In genomic region chr13:104843328-104843727, GRCh38 we compare ENCODE assay signal across 35 cellular contexts.
"Had no signal": no experiment of that assay in that cellular context is flagged by ENCODE, and none has a peak within 500 bp of the region (broad histone marks: within the 10 kb centered on the region; RNA-seq: fewer than 3 reads in every experiment).

No MANE protein-coding gene starts in this region.

- H3K27ac ChIP-seq: adrenal gland, body of pancreas, brain microvascular endothelial cell, breast epithelium, VCaP had no signal

- H3K36me3 ChIP-seq: adrenal gland, brain microvascular endothelial cell, breast epithelium had no signal

- H3K9me3 Mint-ChIP-seq: activated B cell treated with CpG ODN at 0.5 μM for 24 hours; activated CD4-positive, alpha-beta memory T cell treated with anti-CD3 and anti-CD28 coated beads for 36 hours; activated CD4-positive, alpha-beta T cell treated with anti-CD3 and anti-CD28 coated beads, Interleukin-2, amount 10 ng/mL, durations not matched to agents 24 days and 14 days; activated CD8-positive, alpha-beta T cell treated with anti-CD3 and anti-CD28 coated beads for 36 hours; activated naive CD4-positive, alpha-beta T cell treated with anti-CD3 and anti-CD28 coated beads for 36 hours; activated naive CD4-positive, alpha-beta T cell treated with anti-CD3 and anti-CD28 coated beads, Interleukin-2, amount 50 U/mL, for 72 hours; activated naive CD8-positive, alpha-beta T cell treated with anti-CD3 and anti-CD28 coated beads for 36 hours; activated T-cell treated with anti-CD3 and anti-CD28 coated beads, Interleukin-2, amount 50 U/mL, for 4 hours; activated T-cell treated with anti-CD3 and anti-CD28 coated beads, Interleukin-2, amount 50 U/mL, for 72 hours; activated T-helper 1 cell treated with anti-CD3 and anti-CD28 coated beads, Interleukin-12 subunit alpha, Interleukin-12 subunit beta, Interleukin-2, Interleukin-4 antibody, amounts not matched to agents 30 ng/mL and 10 ng/mL and 1 ng/mL, durations not matched to agents 14 hours and 24 hours and 36 hours; activated T-helper 17 cell treated with anti-CD3 and anti-CD28 coated beads, Interleukin-2, amount 50 U/mL, for 72 hours; T-helper 1 cell treated with Interleukin-12 subunit alpha and Interleukin-12 subunit beta and Interleukin-4 antibody, amounts not matched to agents 30 μg/mL and 1 μg/mL, for 36 hours; T-helper 2 cell treated with Interferon-gamma antibody and Interleukin-4, amounts not matched to agents 5 μg/mL and 100 μg/mL, for 36 hours had no signal

- H3K4me1 Mint-ChIP-seq: activated B cell treated with CpG ODN at 0.5 μM for 24 hours; activated CD4-positive, alpha-beta T cell treated with anti-CD3 and anti-CD28 coated beads, Interleukin-2, amount 10 ng/mL, durations not matched to agents 24 days and 14 days; activated naive CD8-positive, alpha-beta T cell treated with anti-CD3 and anti-CD28 coated beads for 36 hours; activated T-helper 17 cell treated with anti-CD3 and anti-CD28 coated beads, Interleukin-2, amount 50 U/mL, for 72 hours had no signal

- H3K27me3 Mint-ChIP-seq: activated B cell treated with CpG ODN at 0.5 μM for 24 hours; activated CD4-positive, alpha-beta memory T cell treated with anti-CD3 and anti-CD28 coated beads for 36 hours; activated CD4-positive, alpha-beta T cell treated with anti-CD3 and anti-CD28 coated beads, Interleukin-2, amount 10 ng/mL, durations not matched to agents 24 days and 14 days; activated CD8-positive, alpha-beta T cell treated with anti-CD3 and anti-CD28 coated beads for 36 hours; activated naive CD8-positive, alpha-beta T cell treated with anti-CD3 and anti-CD28 coated beads for 36 hours; activated T-helper 17 cell treated with anti-CD3 and anti-CD28 coated beads, Interleukin-2, amount 50 U/mL, for 72 hours had no signal

- H3K27me3 ChIP-seq: adrenal gland, body of pancreas, brain microvascular endothelial cell, breast epithelium had no signal

- H3K4me3 Mint-ChIP-seq: activated B cell treated with CpG ODN at 0.5 μM for 24 hours; activated CD4-positive, alpha-beta memory T cell treated with anti-CD3 and anti-CD28 coated beads for 36 hours; activated CD4-positive, alpha-beta T cell treated with anti-CD3 and anti-CD28 coated beads, Interleukin-2, amount 10 ng/mL, durations not matched to agents 24 days and 14 days; activated CD8-positive, alpha-beta T cell treated with anti-CD3 and anti-CD28 coated beads for 36 hours; activated naive CD4-positive, alpha-beta T cell treated with anti-CD3 and anti-CD28 coated beads for 36 hours; activated naive CD8-positive, alpha-beta T cell treated with anti-CD3 and anti-CD28 coated beads for 36 hours; activated T-cell treated with anti-CD3 and anti-CD28 coated beads, Interleukin-2, amount 50 U/mL, for 4 hours; activated T-cell treated with anti-CD3 and anti-CD28 coated beads, Interleukin-2, amount 50 U/mL, for 72 hours; activated T-helper 1 cell treated with anti-CD3 and anti-CD28 coated beads, Interleukin-12 subunit alpha, Interleukin-12 subunit beta, Interleukin-2, Interleukin-4 antibody, amounts not matched to agents 30 ng/mL and 10 ng/mL and 1 ng/mL, durations not matched to agents 14 hours and 24 hours and 36 hours; activated T-helper 17 cell treated with anti-CD3 and anti-CD28 coated beads, Interleukin-2, amount 50 U/mL, for 72 hours; T-helper 1 cell treated with Interleukin-12 subunit alpha and Interleukin-12 subunit beta and Interleukin-4 antibody, amounts not matched to agents 30 μg/mL and 1 μg/mL, for 36 hours; T-helper 2 cell treated with Interferon-gamma antibody and Interleukin-4, amounts not matched to agents 5 μg/mL and 100 μg/mL, for 36 hours had no signal

- ATAC-seq: activated CD8-positive, alpha-beta T cell treated with anti-CD3 and anti-CD28 coated beads for 36 hours; activated naive CD4-positive, alpha-beta T cell treated with anti-CD3 and anti-CD28 coated beads, Interleukin-2, amount 50 U/mL, for 72 hours; activated T-cell treated with anti-CD3 and anti-CD28 coated beads, Interleukin-2, amount 50 U/mL, for 4 hours; activated T-cell treated with anti-CD3 and anti-CD28 coated beads, Interleukin-2, amount 50 U/mL, for 72 hours; activated T-helper 17 cell treated with anti-CD3 and anti-CD28 coated beads, Interleukin-2, amount 50 U/mL, for 72 hours; body of pancreas had no signal

- DNase-seq: activated B cell treated with CpG ODN at 0.5 μM for 24 hours; activated CD4-positive, alpha-beta memory T cell treated with anti-CD3 and anti-CD28 coated beads for 36 hours; activated CD4-positive, alpha-beta T cell treated with anti-CD3 and anti-CD28 coated beads for 4 hours; activated CD4-positive, alpha-beta T cell treated with anti-CD3 and anti-CD28 coated beads, Interleukin-2, amount 10 ng/mL, durations not matched to agents 24 days and 14 days; activated CD4-positive, alpha-beta T cell treated with anti-CD3 and anti-CD28 coated beads, Interleukin-2, amount 50 U/mL, for 1 hour; activated CD4-positive, alpha-beta T cell treated with anti-CD3 and anti-CD28 coated beads, Interleukin-2, amount 50 U/mL, for 4 hours; activated CD4-positive, CD25-positive, alpha-beta regulatory T cell treated with anti-CD3 and anti-CD28 coated beads, Interleukin-2, amount 50 U/mL, for 72 hours; activated CD8-positive, alpha-beta memory T cell treated with anti-CD3 and anti-CD28 coated beads, Interleukin-2, amount 50 U/mL, for 4 hours; activated CD8-positive, alpha-beta T cell treated with anti-CD3 and anti-CD28 coated beads for 36 hours; activated effector memory CD4-positive, alpha-beta T cell treated with anti-CD3 and anti-CD28 coated beads, Interleukin-2, amount 50 U/mL, for 16 hours; activated gamma-delta T cell treated with Interleukin-2 at 50 U/mL for 16 hours; activated naive CD4-positive, alpha-beta T cell; activated naive CD4-positive, alpha-beta T cell treated with anti-CD3 and anti-CD28 coated beads for 36 hours; activated naive CD4-positive, alpha-beta T cell treated with anti-CD3 and anti-CD28 coated beads, Interleukin-2, amount 50 U/mL, for 16 hours; activated naive CD8-positive, alpha-beta T cell treated with anti-CD3 and anti-CD28 coated beads for 36 hours; activated T-cell treated with anti-CD3 and anti-CD28 coated beads for 4 hours; activated T-cell treated with anti-CD3 and anti-CD28 coated beads, Interleukin-2, amount 50 U/mL, for 1 hour; activated T-cell treated with anti-CD3 and anti-CD28 coated beads, Interleukin-2, amount 50 U/mL, for 4 hours; activated T-cell treated with anti-CD3 and anti-CD28 coated beads, Interleukin-2, amount 50 U/mL, for 72 hours; adrenal gland; amniotic stem cell; aorta; body of pancreas; brain microvascular endothelial cell; central memory CD4-positive, alpha-beta T cell; T-helper 1 cell; T-helper 2 cell; T-helper 9 cell had no signal

- H3K27ac Mint-ChIP-seq: activated B cell treated with CpG ODN at 0.5 μM for 24 hours; activated CD4-positive, alpha-beta memory T cell treated with anti-CD3 and anti-CD28 coated beads for 36 hours; activated CD4-positive, alpha-beta T cell treated with anti-CD3 and anti-CD28 coated beads, Interleukin-2, amount 10 ng/mL, durations not matched to agents 24 days and 14 days; activated CD8-positive, alpha-beta T cell treated with anti-CD3 and anti-CD28 coated beads for 36 hours; activated naive CD4-positive, alpha-beta T cell treated with anti-CD3 and anti-CD28 coated beads for 36 hours; activated naive CD4-positive, alpha-beta T cell treated with anti-CD3 and anti-CD28 coated beads, Interleukin-2, amount 50 U/mL, for 72 hours; activated naive CD8-positive, alpha-beta T cell treated with anti-CD3 and anti-CD28 coated beads for 36 hours; activated T-cell treated with anti-CD3 and anti-CD28 coated beads, Interleukin-2, amount 50 U/mL, for 72 hours; activated T-helper 1 cell treated with anti-CD3 and anti-CD28 coated beads, Interleukin-12 subunit alpha, Interleukin-12 subunit beta, Interleukin-2, Interleukin-4 antibody, amounts not matched to agents 30 ng/mL and 10 ng/mL and 1 ng/mL, durations not matched to agents 14 hours and 24 hours and 36 hours; activated T-helper 17 cell treated with anti-CD3 and anti-CD28 coated beads, Interleukin-2, amount 50 U/mL, for 72 hours; T-helper 1 cell treated with Interleukin-12 subunit alpha and Interleukin-12 subunit beta and Interleukin-4 antibody, amounts not matched to agents 30 μg/mL and 1 μg/mL, for 36 hours; T-helper 2 cell treated with Interferon-gamma antibody and Interleukin-4, amounts not matched to agents 5 μg/mL and 100 μg/mL, for 36 hours had no signal

- H3K4me3 ChIP-seq: adrenal gland, body of pancreas, breast epithelium had no signal

- H3K4me1 ChIP-seq: adrenal gland, body of pancreas, breast epithelium had no signal

- H3K36me3 Mint-ChIP-seq: activated CD4-positive, alpha-beta memory T cell treated with anti-CD3 and anti-CD28 coated beads for 36 hours; activated naive CD4-positive, alpha-beta T cell treated with anti-CD3 and anti-CD28 coated beads, Interleukin-2, amount 50 U/mL, for 72 hours; activated naive CD8-positive, alpha-beta T cell treated with anti-CD3 and anti-CD28 coated beads for 36 hours had no signal

- H3K9me3 ChIP-seq: adrenal gland, body of pancreas, breast epithelium had no signal
